Comparison of ENCODE assay signal across 28 cellular contexts in the genomic region with DNA sequence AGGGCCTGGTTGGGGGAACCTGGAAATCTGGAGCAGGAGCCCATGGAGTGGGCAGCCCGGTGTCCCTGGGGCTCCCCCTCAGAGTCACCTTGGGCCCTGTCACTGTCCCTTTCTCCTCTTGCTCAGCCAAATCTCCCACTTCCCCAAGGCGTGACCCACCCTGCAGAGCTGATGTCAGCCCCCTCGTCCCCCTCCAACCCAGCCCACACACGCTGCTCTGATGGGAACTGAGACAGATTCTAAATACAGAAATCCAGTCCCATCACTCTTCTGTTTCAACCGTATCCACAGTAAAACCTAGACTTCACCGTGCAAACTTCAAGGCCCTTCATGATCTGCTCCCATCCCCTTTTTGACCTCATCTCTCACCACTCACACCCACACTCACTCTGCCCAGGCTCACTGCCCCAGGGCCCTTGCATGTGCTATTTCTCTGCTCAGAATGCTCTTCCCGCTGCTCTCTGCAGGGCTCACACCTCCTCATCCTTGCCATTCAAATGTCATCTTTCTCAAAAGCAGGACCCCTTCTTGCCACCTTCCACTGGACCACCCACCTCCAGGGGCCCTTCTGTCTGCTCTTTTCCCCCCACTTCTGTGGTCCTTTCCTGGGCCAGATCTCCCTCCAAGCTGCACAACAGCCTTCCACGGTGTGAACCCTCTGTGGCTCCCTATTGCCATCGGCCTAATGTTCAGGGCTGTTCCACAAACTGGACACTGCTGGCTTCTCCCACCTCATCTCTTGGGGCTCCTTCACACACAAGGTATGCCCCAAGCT. TPM values are rescaled to one million over a fixed set of nuclear protein-coding genes. Genes with fewer than 3 reads are reported as not detected.
DNase-seq lines count a peak whose midpoint lies in the region; ATAC-seq and TF ChIP-seq lines count a peak whose summit lies in the region.
"Had no signal": no experiment of that assay in that cellular context is flagged by ENCODE, and none has a peak within 500 bp of the region (broad histone marks: within the 10 kb centered on the region; RNA-seq: fewer than 3 reads in every experiment).

No MANE protein-coding gene starts in this region.

- H3K79me2 ChIP-seq in osteoblast (ENCODE audit: insufficient read depth, low read length) = no peaks in the 10 kb centered on the region
- H3K79me2 ChIP-seq in trophoblast cell (ENCODE audit: control insufficient read depth, insufficient read depth, low read length, poor library complexity) = no peaks in the 10 kb centered on the region

- H3K14ac ChIP-seq in trophoblast cell (ENCODE audit: low read length) = no peak overlapping the region

- H3K4me1 Mint-ChIP-seq in CD14-positive monocyte = peaks cover 84% of the 10 kb centered on the region

- no peak for TF ChIP-seq CTCF in CD14-positive monocyte (IDR thresholded peaks at IDR 0.05)
- TF ChIP-seq CTCF in ascending aorta (IDR thresholded peaks at IDR 0.05) = no peak
- TF ChIP-seq CTCF in osteoblast (IDR thresholded peaks at IDR 0.05; ENCODE audit: extremely low read depth, low read depth, low read length) = no peak

- intact Hi-C loops in CD14-positive monocyte (cut with micrococcal nuclease) (no loop called here), ascending aorta (cut with DNase I) (no loop called here), right cardiac atrium (cut with DNase I) (no loop called here)

- H3K23ac ChIP-seq in trophoblast cell (ENCODE audit: low read length) = no peak overlapping the region

- H4K8ac ChIP-seq in trophoblast cell (ENCODE audit: low read depth, low read length) = no peak overlapping the region

- H4K12ac ChIP-seq in trophoblast cell (ENCODE audit: low read depth, low read length) = no peak overlapping the region

- DNase-seq in CD14-positive monocyte (ENCODE audit: low spot score) (no peak), ascending aorta (ENCODE audit: low spot score in 2 of 2) (no peak), right cardiac atrium (peak; percentile 10 to 41 (median 38)), osteoblast (ENCODE audit: insufficient read length, low spot score, missing footprints) (no peak), NCI-H146 (lab: John Stamatoyannopoulos, UW) (no peak), trophoblast cell (no peak), dermis blood vessel endothelial cell (no peak)
- no peak for DNase-seq in activated CD4-positive, alpha-beta T cell treated with anti-CD3 and anti-CD28 coated beads for 1 hour
- DNase-seq: activated CD8-positive, alpha-beta T cell treated with anti-CD3 and anti-CD28 coated beads, Interleukin-2, amount 10 ng/mL, durations not matched to agents 7 days and 5 days; activated effector memory CD4-positive, alpha-beta T cell treated with Interleukin-2 at 50 U/mL for 16 hours; activated naive CD8-positive, alpha-beta T cell treated with anti-CD3 and anti-CD28 coated beads, Interleukin-2, amount 10 ng/mL, durations not matched to agents 7 days and 5 days; DMS53; dorsolateral prefrontal cortex; glutamatergic neuron; mammary epithelial cell; NCI-H1105; NCI-H2081; NCI-H226; NCI-H748 treated with DMSO at 0.1 percent for 48 hours; sigmoid colon; stimulated activated CD4-positive, alpha-beta T cell treated with anti-CD3 and anti-CD28 coated beads, Interleukin-4, amount 100 ng/mL, for 4 hours; stimulated activated naive B cell treated with anti-CD40 and anti-IgM and Interleukin-4, amounts not matched to agents 10 μg/mL and 1 μg/mL and 100 μg/mL, for 72 hours had no signal

- H3K36me3 Mint-ChIP-seq in CD14-positive monocyte = peaks cover 3 to 15% of the 10 kb centered on the region in 2 donors
- H3K36me3 Mint-ChIP-seq: activated naive CD8-positive, alpha-beta T cell treated with anti-CD3 and anti-CD28 coated beads, Interleukin-2, amount 10 ng/mL, durations not matched to agents 7 days and 5 days had no signal

- H2AFZ ChIP-seq in osteoblast (ENCODE audit: low read length) (no peak overlapping the region), trophoblast cell (ENCODE audit: insufficient read depth, low read length, poor library complexity) (no peak overlapping the region)

- no peak overlapping the region for H4K91ac ChIP-seq in trophoblast cell (ENCODE audit: low read depth, low read length)

- H3K9me3 Mint-ChIP-seq in CD14-positive monocyte = peaks cover 0 to 4% (median 0%) of the 10 kb centered on the region in 7 donors
- H3K9me3 Mint-ChIP-seq: activated naive CD8-positive, alpha-beta T cell treated with anti-CD3 and anti-CD28 coated beads, Interleukin-2, amount 10 ng/mL, durations not matched to agents 7 days and 5 days; central memory CD8-positive, alpha-beta T cell; neural crest cell; T-helper 1 cell treated with Interleukin-12 subunit alpha and Interleukin-12 subunit beta and Interleukin-4 antibody, amounts not matched to agents 30 μg/mL and 1 μg/mL, for 36 hours had no signal

- peak overlapping the region in 1 of 2 donors; percentile 39 for H3K4me3 Mint-ChIP-seq in CD14-positive monocyte
- H3K4me3 Mint-ChIP-seq: activated CD8-positive, alpha-beta T cell treated with anti-CD3 and anti-CD28 coated beads, Interleukin-2, amount 10 ng/mL, durations not matched to agents 7 days and 5 days; activated naive CD8-positive, alpha-beta T cell treated with anti-CD3 and anti-CD28 coated beads, Interleukin-2, amount 10 ng/mL, durations not matched to agents 7 days and 5 days; central memory CD8-positive, alpha-beta T cell; neural crest cell; stimulated activated naive B cell treated with anti-CD40 and anti-IgM and Interleukin-4, amounts not matched to agents 10 μg/mL and 1 μg/mL and 100 μg/mL, for 72 hours; T-helper 1 cell treated with Interleukin-12 subunit alpha and Interleukin-12 subunit beta and Interleukin-4 antibody, amounts not matched to agents 30 μg/mL and 1 μg/mL, for 36 hours had no signal

- H3K9me3 ChIP-seq in ascending aorta (no peaks in the 10 kb centered on the region), right cardiac atrium (ENCODE audit: control insufficient read depth, low read length) (no peaks in the 10 kb centered on the region), osteoblast (ENCODE audit: low read depth, low read length) (no peaks in the 10 kb centered on the region), trophoblast cell (ENCODE audit: insufficient read depth, low read depth, low read length) (peaks cover 4% of the 10 kb centered on the region)
- H3K9me3 ChIP-seq: sigmoid colon, vagina had no signal

- H3K18ac ChIP-seq in trophoblast cell (ENCODE audit: low read length) = no peak overlapping the region

- H2BK12ac ChIP-seq in trophoblast cell (ENCODE audit: low read length) = no peak overlapping the region

- H3K36me3 ChIP-seq in ascending aorta (peaks cover 44 to 50% of the 10 kb centered on the region in 2 donors), osteoblast (ENCODE audit: insufficient read depth, low read length) (peaks cover 90% of the 10 kb centered on the region), trophoblast cell (ENCODE audit: control insufficient read depth in 1 of 2, insufficient read depth in 2 of 2, low read length in 2 of 2) (peaks cover 72 to 83% of the 10 kb centered on the region in 2 experiments)

- no peak overlapping the region for H3K4ac ChIP-seq in trophoblast cell (ENCODE audit: low read depth, low read length)

- no peak overlapping the region for H3K9ac ChIP-seq in trophoblast cell (ENCODE audit: low read length)

- H3K27ac ChIP-seq in ascending aorta (peak overlapping the region; percentile 1 to 35), right cardiac atrium (ENCODE audit: low read length) (peak overlapping the region; percentile 32), osteoblast (ENCODE audit: low read depth, low read length) (peak overlapping the region; percentile 32), trophoblast cell (ENCODE audit: low read depth, low read length) (no peak overlapping the region)
- H3K27ac ChIP-seq: dorsolateral prefrontal cortex, SK-N-MC, vagina had no signal

- H2AK5ac ChIP-seq in trophoblast cell (ENCODE audit: low read length) = no peak overlapping the region

- peaks cover 2% of the 10 kb centered on the region for H4K20me1 ChIP-seq in osteoblast (ENCODE audit: insufficient read depth, low read length)

- H3K27me3 Mint-ChIP-seq in CD14-positive monocyte (ENCODE audit: low read depth in 3 of 3) = peaks cover 0 to 2% (median 2%) of the 10 kb centered on the region in 3 donors

- peaks cover 4% of the 10 kb centered on the region for H3K79me1 ChIP-seq in trophoblast cell (ENCODE audit: low read length)

- no peak overlapping the region for H2BK120ac ChIP-seq in trophoblast cell (ENCODE audit: insufficient read depth, low read length, poor library complexity)

- H2BK5ac ChIP-seq in trophoblast cell (ENCODE audit: low read depth, low read length, poor library complexity) = no peak overlapping the region

- no peak overlapping the region for H3K4me3 ChIP-seq in ascending aorta
- H3K4me3 ChIP-seq in right cardiac atrium (ENCODE audit: low read length) = no peak overlapping the region
- H3K4me3 ChIP-seq in osteoblast (ENCODE audit: insufficient read depth, low read length) = no peak overlapping the region
- no peak overlapping the region for H3K4me3 ChIP-seq in trophoblast cell (ENCODE audit: low read depth, low read length)
- H3K4me3 ChIP-seq: dorsolateral prefrontal cortex, K562, sigmoid colon, SK-N-MC, vagina had no signal

- H3K27ac Mint-ChIP-seq in CD14-positive monocyte = peak overlapping the region in 5 of 7 donors; percentile 10 to 54 (median 41)
- H3K27ac Mint-ChIP-seq: activated CD8-positive, alpha-beta T cell treated with anti-CD3 and anti-CD28 coated beads, Interleukin-2, amount 10 ng/mL, durations not matched to agents 7 days and 5 days; activated naive CD8-positive, alpha-beta T cell treated with anti-CD3 and anti-CD28 coated beads, Interleukin-2, amount 10 ng/mL, durations not matched to agents 7 days and 5 days; stimulated activated naive B cell treated with anti-CD40 and anti-IgM and Interleukin-4, amounts not matched to agents 10 μg/mL and 1 μg/mL and 100 μg/mL, for 72 hours; T-helper 1 cell treated with Interleukin-12 subunit alpha and Interleukin-12 subunit beta and Interleukin-4 antibody, amounts not matched to agents 30 μg/mL and 1 μg/mL, for 36 hours had no signal

- WGBS in right cardiac atrium = 79% methylated on average over 9 of the region's 9 CpGs
- no CpG with 5 or more reads among the region's 9 CpGs for WGBS in trophoblast cell (ENCODE audit: extremely low coverage, insufficient coverage, insufficient read length)

- no peak overlapping the region for H3K4me2 ChIP-seq in osteoblast (ENCODE audit: insufficient read depth, low read length)
- H3K4me2 ChIP-seq in trophoblast cell (ENCODE audit: low read length) = no peak overlapping the region

- H3K27me3 ChIP-seq in ascending aorta (no peaks in the 10 kb centered on the region), right cardiac atrium (ENCODE audit: control insufficient read depth, insufficient read depth) (no peaks in the 10 kb centered on the region), osteoblast (ENCODE audit: insufficient read depth, low read length) (no peaks in the 10 kb centered on the region), trophoblast cell (ENCODE audit: insufficient read depth, low read length) (no peaks in the 10 kb centered on the region)
- H3K27me3 ChIP-seq: dorsolateral prefrontal cortex, sigmoid colon, vagina had no signal

- H3K4me1 ChIP-seq in ascending aorta (peaks cover 20 to 38% of the 10 kb centered on the region in 2 donors), right cardiac atrium (ENCODE audit: control insufficient read depth, insufficient read depth, low read length) (peaks cover 18% of the 10 kb centered on the region), osteoblast (ENCODE audit: insufficient read depth, low read length) (peaks cover 38% of the 10 kb centered on the region), trophoblast cell (ENCODE audit: control insufficient read depth in 1 of 2, insufficient read depth in 2 of 2, low read length in 2 of 2) (peaks cover 14% of the 10 kb centered on the region in 2 experiments)

- ATAC-seq in right cardiac atrium = no peak
- ATAC-seq: activated CD8-positive, alpha-beta T cell treated with anti-CD3 and anti-CD28 coated beads, Interleukin-2, amount 10 ng/mL, durations not matched to agents 7 days and 5 days; K562; stimulated activated naive B cell treated with anti-CD40 and anti-IgM and Interleukin-4, amounts not matched to agents 10 μg/mL and 1 μg/mL and 100 μg/mL, for 72 hours had no signal

RNA-seq across cellular contexts. Expression of a gene that starts 16.6 kb away (rescaled TPM):
- 1 to 10 TPM in 1 of 2 donors, under 1 TPM in 1; 0.47 to 1.6 TPM for polyA plus RNA-seq in CD14-positive monocyte
- total RNA-seq in ascending aorta = 529 TPM
- 1,000 to 10,000 TPM in 3 of 4 donors, 100 to 1,000 TPM in 1; 963 to 1,731 (median 1,257) TPM for total RNA-seq in right cardiac atrium
- polyA plus RNA-seq in right cardiac atrium = 447 TPM
- 78.2 and 137 TPM in 2 replicates for total RNA-seq in osteoblast
- polyA plus RNA-seq in trophoblast cell (2013) = 330 and 332 TPM in 2 replicates
- total RNA-seq in dermis blood vessel endothelial cell = 401 and 1,564 TPM in 2 replicates

Comparison
In these comparisons a context has a peak if more than half of its experiments do, and no peak if none do; other contexts are left out.
1. DNase-seq: peak in right cardiac atrium (3 of 3); none in CD14-positive monocyte (single experiment), ascending aorta (0 of 2), osteoblast (single experiment), activated CD4-positive, alpha-beta T cell treated with anti-CD3 and anti-CD28 coated beads for 1 hour (single experiment), NCI-H146 (single experiment), trophoblast cell (0 of 2) and dermis blood vessel endothelial cell (single experiment).